Comparison of ENCODE assay signal across 8 cellular contexts in genomic region chr6:18388942-18389341, GRCh38. TPM values are rescaled to one million over a fixed set of nuclear protein-coding genes. Genes with fewer than 3 reads are reported as not detected.
DNase-seq lines count a peak whose midpoint lies in the region; ATAC-seq and TF ChIP-seq lines count a peak whose summit lies in the region.

No MANE protein-coding gene starts in this region.

- TF ChIP-seq POLR2A in gastrocnemius medialis (IDR thresholded peaks at IDR 0.05) = no peak

- H3K36me3 ChIP-seq in SK-N-MC (ENCODE audit: insufficient read depth, low read length) (no peaks in the 10 kb centered on the region), gastrocnemius medialis (no peaks in the 10 kb centered on the region), endodermal cell (ENCODE audit: control insufficient read depth, insufficient read depth, low read length) (no peaks in the 10 kb centered on the region)

- H3K4me3 ChIP-seq in SK-N-MC = no peak overlapping the region
- no peak overlapping the region for H3K4me3 ChIP-seq in fibroblast of villous mesenchyme (ENCODE audit: low read depth, low read length)
- H3K4me3 ChIP-seq in gastrocnemius medialis = peak overlapping the region; percentile 60 to 71 (median 63)
- H3K4me3 ChIP-seq in endodermal cell (ENCODE audit: low read length) = no peak overlapping the region

- intact Hi-C loops in gastrocnemius medialis (cut with DNase I; ENCODE audit: low total_unique reads) = no loop called here

- no peaks in the 10 kb centered on the region for H3K27me3 ChIP-seq in gastrocnemius medialis
- H3K27me3 ChIP-seq in endodermal cell (ENCODE audit: control insufficient read depth, insufficient read depth, low read length, poor library complexity, severe bottlenecking) = peaks cover 18% of the 10 kb centered on the region

- 0 out of 2 replicates have a peak overlapping the region, but pooled peaks have one; percentile 7 for H3K27ac ChIP-seq in SK-N-MC
- H3K27ac ChIP-seq in gastrocnemius medialis = peak overlapping the region; percentile 87 to 92 (median 90)
- no peak overlapping the region for H3K27ac ChIP-seq in endodermal cell (ENCODE audit: low read depth, low read length)

- H3K27me3 Mint-ChIP-seq in endodermal cell (ENCODE audit: insufficient read depth) = peaks cover 9% of the 10 kb centered on the region

- in situ Hi-C loops in gastrocnemius medialis (cut with MboI; ENCODE audit: low sequenced_read_pairs in 4 of 4) = no loop called here

- no peak overlapping the region for H3K27ac Mint-ChIP-seq in endodermal cell

- DNase-seq in EH (ENCODE audit: low read depth) (peak; percentile 87), SK-N-MC (ENCODE audit: low read depth, low spot score) (no peak), fibroblast of villous mesenchyme (ENCODE audit: low read depth) (peak; percentile 20), gastrocnemius medialis (no peak), endodermal cell (no peak)
- no peak for DNase-seq in activated naive CD4-positive, alpha-beta T cell treated with Interleukin-2 at 50 U/mL for 16 hours

- H3K9me3 ChIP-seq in SK-N-MC (ENCODE audit: low read depth, low read length) = no peaks in the 10 kb centered on the region
- H3K9me3 ChIP-seq in gastrocnemius medialis = no peaks in the 10 kb centered on the region
- no peaks in the 10 kb centered on the region for H3K9me3 ChIP-seq in endodermal cell (ENCODE audit: control insufficient read depth, low read length)

- no peak overlapping the region for H3K9ac ChIP-seq in SK-N-MC (ENCODE audit: insufficient read length)
- H3K9ac ChIP-seq in endodermal cell (ENCODE audit: extremely low read depth, low read length, poor library complexity, severe bottlenecking) = no peak overlapping the region

- ATAC-seq in gastrocnemius medialis = no peak
- ATAC-seq in GM19463 (IDR thresholded peaks at IDR 0.05; ENCODE audit: unreplicated experiment) = no peak
- no peak for ATAC-seq in GM19455 (IDR thresholded peaks at IDR 0.05; ENCODE audit: unreplicated experiment)

- no peaks in the 10 kb centered on the region for H3K9me3 Mint-ChIP-seq in endodermal cell

- H3K36me3 Mint-ChIP-seq in endodermal cell (ENCODE audit: low read depth) = no peaks in the 10 kb centered on the region

- H3K4me3 Mint-ChIP-seq in endodermal cell = no peak overlapping the region

- TF ChIP-seq CTCF in fibroblast of villous mesenchyme (IDR thresholded peaks at IDR 0.05; ENCODE audit: insufficient read depth, low read depth, low read length) (no peak), gastrocnemius medialis (IDR thresholded peaks at IDR 0.05 in 4 of 5, conservative IDR thresholded peaks at IDR 0.05 in 1 of 5) (no peak), endodermal cell (conservative IDR thresholded peaks at IDR 0.05) (no peak)

- 80% methylated on average over 1 of the region's 1 CpG; no CpG with 5 or more reads in 1 of the 2 experiments for WGBS in endodermal cell (ENCODE audit: insufficient coverage in 1 of 2, insufficient read length in 1 of 2), 2 experiments

- H3K4me1 ChIP-seq in gastrocnemius medialis (peaks cover 54 to 61% of the 10 kb centered on the region in 2 donors), endodermal cell (ENCODE audit: control insufficient read depth, insufficient read depth, low read length) (no peaks in the 10 kb centered on the region)

- H3K4me1 Mint-ChIP-seq in endodermal cell = peaks cover 19% of the 10 kb centered on the region

RNA-seq across cellular contexts. Expression of gene RNF144B, which starts 1.8 kb away (rescaled TPM):
- total RNA-seq in fibroblast of villous mesenchyme (0.97 and 2.6 TPM in 2 replicates), gastrocnemius medialis (10 to 100 TPM in 3 of 4 donors, 1 to 10 TPM in 1; 8.4 to 47.0 (median 31.9) TPM), endodermal cell (1 to 10 TPM; 1.4 to 1.5 TPM)
- polyA plus RNA-seq in endodermal cell (2013, experiment 1 of 2) = 0.53 TPM
- 0.75 TPM for polyA plus RNA-seq in endodermal cell (2013, experiment 2 of 2)

Comparison
In these comparisons a context has a peak if more than half of its experiments do, and no peak if none do; other contexts are left out.
1. DNase-seq: peak in EH (single experiment) and fibroblast of villous mesenchyme (single experiment); none in SK-N-MC (single experiment), gastrocnemius medialis (0 of 2), endodermal cell (single experiment) and activated naive CD4-positive, alpha-beta T cell treated with Interleukin-2 at 50 U/mL for 16 hours (single experiment).
2. H3K4me3 ChIP-seq: peak in gastrocnemius medialis (4 of 4); none in SK-N-MC (single experiment), fibroblast of villous mesenchyme (single experiment) and endodermal cell (single experiment).